29 cellular contexts compared by ENCODE assay signal in the genomic region with DNA sequence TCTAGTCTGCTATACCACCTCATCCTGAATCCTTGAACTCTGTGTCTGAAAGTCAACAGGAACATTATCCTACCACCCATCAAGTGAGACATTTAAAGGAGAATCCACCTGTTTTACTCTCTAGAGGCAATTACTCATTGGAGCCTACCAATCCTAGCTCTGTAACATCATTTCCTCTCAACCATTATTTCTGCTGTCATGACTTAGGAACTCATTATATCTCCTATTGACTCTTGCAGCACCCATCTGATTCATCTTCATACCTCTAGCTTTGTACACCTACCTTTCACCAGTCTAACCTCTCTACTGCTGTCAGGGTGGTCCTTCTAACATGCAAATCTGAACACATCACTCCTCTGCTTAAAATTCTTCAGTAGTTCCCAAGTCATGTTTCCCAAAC.
"Had no signal": no experiment of that assay in that cellular context is flagged by ENCODE, and none has a peak within 500 bp of the region (broad histone marks: within the 10 kb centered on the region; RNA-seq: fewer than 3 reads in every experiment).

No MANE protein-coding gene starts in this region.

- H3K9me3 ChIP-seq: colonic mucosa had no signal

- ATAC-seq: activated CD4-positive, CD25-positive, alpha-beta regulatory T cell treated with anti-CD3 and anti-CD28 coated beads, Interleukin-2, amount 50 U/mL, for 24 hours; activated CD8-positive, alpha-beta T cell treated with anti-CD3 and anti-CD28 coated beads for 36 hours; activated T-cell treated with anti-CD3 and anti-CD28 coated beads, Interleukin-2, amount 50 U/mL, for 4 hours; activated T-helper 17 cell treated with anti-CD3 and anti-CD28 coated beads, Interleukin-2, amount 50 U/mL, for 72 hours; gastroesophageal sphincter; heart right ventricle; T-helper 17 cell had no signal

- H3K4me3 ChIP-seq: colonic mucosa, esophagus muscularis mucosa, gastroesophageal sphincter, heart right ventricle had no signal

- H3K4me1 ChIP-seq: colonic mucosa, esophagus muscularis mucosa, gastroesophageal sphincter, heart right ventricle had no signal

- DNase-seq: activated B cell treated with CpG ODN at 0.5 μM for 24 hours; activated CD4-positive, alpha-beta T cell treated with anti-CD3 and anti-CD28 coated beads for 48 hours; activated CD4-positive, alpha-beta T cell treated with anti-CD3 and anti-CD28 coated beads, Interleukin-2, amount 50 U/mL, for 1 hour; activated CD4-positive, alpha-beta T cell treated with anti-CD3 and anti-CD28 coated beads, Interleukin-2, amount 50 U/mL, for 48 hours; activated CD8-positive, alpha-beta memory T cell treated with anti-CD3 and anti-CD28 coated beads for 24 hours; activated CD8-positive, alpha-beta T cell treated with anti-CD3 and anti-CD28 coated beads for 36 hours; activated effector memory CD4-positive, alpha-beta T cell treated with Interleukin-2 at 50 U/mL for 16 hours; activated gamma-delta T cell treated with Interleukin-2 at 50 U/mL for 16 hours; activated naive CD4-positive, alpha-beta T cell treated with anti-CD3 and anti-CD28 coated beads, Interleukin-2, amount 50 U/mL, for 16 hours; activated naive CD4-positive, alpha-beta T cell treated with Interleukin-2 at 50 U/mL for 16 hours; activated T-cell treated with anti-CD3 and anti-CD28 coated beads, Interleukin-2, amount 50 U/mL, for 4 hours; amniotic stem cell; anterior cingulate cortex; brain microvascular endothelial cell; caudate nucleus; cerebellar nuclear complex; colonic mucosa; effector CD8-positive, alpha-beta T cell; erythroblast; foreskin melanocyte; heart right ventricle; T-helper 1 cell; T-helper 17 cell; T1000; WERI-Rb-1 had no signal

- H3K27ac ChIP-seq: brain microvascular endothelial cell, colonic mucosa, esophagus muscularis mucosa, gastroesophageal sphincter, heart right ventricle, WERI-Rb-1 had no signal

- H3K27me3 ChIP-seq: brain microvascular endothelial cell, colonic mucosa, esophagus muscularis mucosa, gastroesophageal sphincter, heart right ventricle had no signal

- H3K36me3 ChIP-seq: brain microvascular endothelial cell, colonic mucosa, esophagus muscularis mucosa, gastroesophageal sphincter, heart right ventricle, WERI-Rb-1 had no signal
